In the genomic region with DNA sequence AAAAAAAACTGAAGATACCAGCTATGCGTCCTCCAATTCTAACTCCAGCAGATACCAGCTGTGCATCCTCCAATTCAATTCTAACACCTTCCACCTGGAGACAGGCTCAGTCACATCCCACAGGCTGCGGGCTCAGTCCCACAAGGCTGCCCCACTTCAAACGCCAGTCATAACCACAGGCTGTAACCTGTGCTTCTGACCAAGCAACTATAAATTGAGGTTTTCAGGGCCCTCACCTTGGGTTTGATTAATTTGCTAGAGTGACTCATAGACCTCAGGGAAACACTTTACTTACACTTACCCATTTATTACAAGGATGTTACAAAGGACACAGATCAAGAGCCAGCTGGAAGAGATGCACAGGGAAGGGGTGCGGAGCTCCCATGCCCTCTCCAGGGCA, we compare ENCODE assay signal across 19 cellular contexts.
"Had no signal": no experiment of that assay in that cellular context is flagged by ENCODE, and none has a peak within 500 bp of the region (broad histone marks: within the 10 kb centered on the region; RNA-seq: fewer than 3 reads in every experiment).

No MANE protein-coding gene starts in this region.

- DNase-seq: activated CD4-positive, alpha-beta T cell treated with anti-CD3 and anti-CD28 coated beads for 4 hours; activated CD8-positive, alpha-beta memory T cell treated with anti-CD3 and anti-CD28 coated beads, Interleukin-2, amount 50 U/mL, for 4 hours; activated CD8-positive, alpha-beta T cell treated with anti-CD3 and anti-CD28 coated beads, Interleukin-2, amount 10 ng/mL, durations not matched to agents 7 days and 5 days; activated gamma-delta T cell; activated T-cell treated with anti-CD3 and anti-CD28 coated beads, Interleukin-2, amount 50 U/mL, for 48 hours; amniotic stem cell; cortex of kidney; effector CD4-positive, alpha-beta T cell; heart left ventricle; immature natural killer cell; naive thymus-derived CD4-positive, alpha-beta T cell; stimulated activated naive CD4-positive, alpha-beta T cell treated with Interleukin-2 at 50 U/mL for 16 hours; upper lobe of left lung had no signal

- ATAC-seq: activated CD8-positive, alpha-beta T cell treated with anti-CD3 and anti-CD28 coated beads, Interleukin-2, amount 10 ng/mL, durations not matched to agents 7 days and 5 days; heart left ventricle; left lobe of liver; naive thymus-derived CD4-positive, alpha-beta T cell had no signal

- H3K36me3 Mint-ChIP-seq: activated naive CD8-positive, alpha-beta T cell; brain; immature natural killer cell; naive thymus-derived CD4-positive, alpha-beta T cell; WTC11 had no signal

- H3K36me3 ChIP-seq: heart left ventricle, upper lobe of left lung had no signal

- H3K9me3 Mint-ChIP-seq: central memory CD8-positive, alpha-beta T cell; naive thymus-derived CD4-positive, alpha-beta T cell; WTC11 had no signal

- H3K4me3 Mint-ChIP-seq: activated CD8-positive, alpha-beta T cell treated with anti-CD3 and anti-CD28 coated beads, Interleukin-2, amount 10 ng/mL, durations not matched to agents 7 days and 5 days; activated naive CD8-positive, alpha-beta T cell; brain; central memory CD8-positive, alpha-beta T cell; immature natural killer cell; naive thymus-derived CD4-positive, alpha-beta T cell; WTC11 had no signal

- H3K27ac ChIP-seq: heart left ventricle, parathyroid adenoma, upper lobe of left lung had no signal

- H3K27ac Mint-ChIP-seq: activated CD8-positive, alpha-beta T cell treated with anti-CD3 and anti-CD28 coated beads, Interleukin-2, amount 10 ng/mL, durations not matched to agents 7 days and 5 days; activated naive CD8-positive, alpha-beta T cell; brain; immature natural killer cell; naive thymus-derived CD4-positive, alpha-beta T cell; WTC11 had no signal

- H3K27me3 ChIP-seq: upper lobe of left lung had no signal

- H3K9me3 ChIP-seq: heart left ventricle, upper lobe of left lung had no signal

- H2AFZ ChIP-seq: parathyroid adenoma had no signal

- H3K4me1 ChIP-seq: parathyroid adenoma had no signal

- H3K79me2 ChIP-seq: parathyroid adenoma had no signal

- H3K4me3 ChIP-seq: heart left ventricle, upper lobe of left lung had no signal
